Comparison of ENCODE assay signal across 1 cellular context in genomic region chr19:35628565-35629331, GRCh38.
TF ChIP-seq lines count a peak whose summit lies in the region.

Gene RBM42, plus strand, starts transcription at chr19:35629036. Its CDS starts 118 bp downstream, at chr19:35629154.

TF ChIP-seq in GM12878, 131 proteins besides CTCF, POLR2A, EP300 and RAD21 (continued from another document):
- TF ChIP-seq BACH1 (IDR thresholded peaks at IDR 0.05; ENCODE audit: borderline replicate concordance) (no peak), HSF1 (IDR thresholded peaks at IDR 0.05; ENCODE audit: low read depth, low read length) (peak; percentile 66; the same call in 1 of the 2 replicates), HCFC1 (IDR thresholded peaks at IDR 0.05; ENCODE audit: low read length) (peak; percentile 91), PKNOX1 (IDR thresholded peaks at IDR 0.05) (peak; percentile 91), CREB1 (IDR thresholded peaks at IDR 0.05; ENCODE audit: low read depth) (peak; percentile 100), ZSCAN29 (IDR thresholded peaks at IDR 0.05) (no peak), KAT2A (conservative IDR thresholded peaks at IDR 0.05; ENCODE audit: control insufficient read depth, low read depth, low read length) (no peak), IRF3 (IDR thresholded peaks at IDR 0.05) (peak; percentile 96), CHD2 (IDR thresholded peaks at IDR 0.05; ENCODE audit: borderline replicate concordance, low read depth, low read length) (peak; percentile 97), ZNF24 (IDR thresholded peaks at IDR 0.05) (no peak), ESRRA (IDR thresholded peaks at IDR 0.05; ENCODE audit: low read length) (0 out of 2 replicates have a peak, but pooled peaks have one; percentile 7), MXI1 (IDR thresholded peaks at IDR 0.05; ENCODE audit: low read depth, low read length) (no peak), E4F1 (IDR thresholded peaks at IDR 0.05; ENCODE audit: borderline replicate concordance, partially characterized antibody) (peak; percentile 67), ZBTB4 (CRISPR knock-in tag; IDR thresholded peaks at IDR 0.05) (peak; percentile 58; the same call in 1 of the 2 replicates), GABPA (IDR thresholded peaks at IDR 0.05; ENCODE audit: low read depth) (peak; percentile 73), IKZF1 (conservative IDR thresholded peaks at IDR 0.05) (peak; percentile 80), PML (IDR thresholded peaks at IDR 0.05; ENCODE audit: low read length) (peak; percentile 86; the same call in 1 of the 2 replicates), NBN (IDR thresholded peaks at IDR 0.05) (peak; percentile 100), SIN3A (IDR thresholded peaks at IDR 0.05; ENCODE audit: low read depth, low read length) (peak; percentile 81; the same call in 1 of the 2 replicates), RUNX3 (IDR thresholded peaks at IDR 0.05; ENCODE audit: low read length) (peak; percentile 68), ELK1 (IDR thresholded peaks at IDR 0.05; ENCODE audit: low read depth, low read length) (no peak; the same call in 1 of the 2 replicates), KLF5 (IDR thresholded peaks at IDR 0.05; ENCODE audit: partially characterized antibody) (peak; percentile 91), ZNF207 (IDR thresholded peaks at IDR 0.05; ENCODE audit: borderline replicate concordance) (peak; percentile 95; the same call in 1 of the 2 replicates), TAF1 (IDR thresholded peaks at IDR 0.05; ENCODE audit: borderline replicate concordance, low read depth, low read length) (peak; percentile 62; the same call in 1 of the 2 replicates), RFX5 (IDR thresholded peaks at IDR 0.05; ENCODE audit: low read depth, low read length) (peak; percentile 88), CHD4 (IDR thresholded peaks at IDR 0.05) (no peak), HDAC6 (IDR thresholded peaks at IDR 0.05; ENCODE audit: unreplicated experiment) (peak; percentile 50), RELB (IDR thresholded peaks at IDR 0.05; ENCODE audit: low read depth) (peak; percentile 99), ZBTB11 (CRISPR knock-in tag; IDR thresholded peaks at IDR 0.05) (0 out of 2 replicates have a peak, but pooled peaks have one; percentile 35), MEF2A (IDR thresholded peaks at IDR 0.05; ENCODE audit: insufficient read depth, low read depth, low read length) (no peak), ZBTB40 (IDR thresholded peaks at IDR 0.05; ENCODE audit: borderline replicate concordance) (peak; percentile 72), ATF3 (IDR thresholded peaks at IDR 0.05; ENCODE audit: borderline replicate concordance, extremely low read depth, low read depth, low read length) (peak; percentile 98), ASH2L (IDR thresholded peaks at IDR 0.05; ENCODE audit: borderline replicate concordance, low read depth) (no peak)
